Comparison of ENCODE assay signal across 8 cellular contexts in the genomic region with DNA sequence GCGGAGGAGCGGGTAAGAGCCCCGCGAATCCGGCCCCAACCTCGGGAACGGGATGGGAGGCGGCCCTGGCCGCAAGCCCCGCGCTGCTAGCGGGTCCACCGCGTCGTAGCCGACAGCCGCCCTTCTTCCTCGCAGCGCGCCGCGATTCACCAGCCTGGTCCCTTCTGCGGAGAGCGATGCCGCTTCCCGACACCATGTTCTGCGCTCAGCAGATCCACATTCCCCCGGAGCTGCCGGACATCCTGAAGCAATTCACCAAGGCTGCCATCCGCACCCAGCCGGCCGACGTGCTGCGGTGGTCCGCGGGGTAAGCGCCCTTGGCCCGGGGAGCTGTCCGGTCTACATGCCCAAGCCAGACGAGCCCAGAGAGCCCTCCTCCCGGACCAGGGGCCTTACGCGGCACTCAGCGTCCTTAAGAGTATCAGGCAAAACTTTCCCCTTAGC. TPM values are rescaled to one million over a fixed set of nuclear protein-coding genes. Genes with fewer than 3 reads are reported as not detected.
DNase-seq lines count a peak whose midpoint lies in the region; ATAC-seq and TF ChIP-seq lines count a peak whose summit lies in the region.

No MANE protein-coding gene starts in this region.

- H3K4me1 ChIP-seq in body of pancreas (peaks cover 19% of the 10 kb centered on the region), liver (ENCODE audit: control insufficient read depth in 4 of 4, insufficient read depth in 4 of 4, low read length in 3 of 4) (peaks cover 0 to 23% (median 15%) of the 10 kb centered on the region in 4 donors)

- intact Hi-C loops in body of pancreas (cut with DNase I) = no loop called here

- H3K27me3 ChIP-seq in body of pancreas (no peaks in the 10 kb centered on the region), liver (ENCODE audit: control insufficient read depth in 4 of 4, insufficient read depth in 4 of 4, low read length in 3 of 4) (no peaks in the 10 kb centered on the region)

- TF ChIP-seq CTCF in body of pancreas (IDR thresholded peaks at IDR 0.05) = no peak
- no peak for TF ChIP-seq CTCF in liver (IDR thresholded peaks at IDR 0.05; ENCODE audit: low read depth, low read length, missing input control)
- no peak for TF ChIP-seq CTCF in type B pancreatic cell (conservative IDR thresholded peaks at IDR 0.05)

- H3K36me3 Mint-ChIP-seq in type B pancreatic cell = peaks cover 9% of the 10 kb centered on the region

- H3K4me3 Mint-ChIP-seq in type B pancreatic cell = peak overlapping the region; percentile 90

- H3K27ac ChIP-seq in body of pancreas (peak overlapping the region in 2 of 4 donors; percentile 75 to 87), liver (ENCODE audit: low read depth in 1 of 2, low read length in 2 of 2) (peak overlapping the region; percentile 24 to 31)

- H3K36me3 ChIP-seq in body of pancreas (replicated peaks in 1 of 2; ENCODE audit: insufficient read depth in 1 of 2, low read depth in 2 of 2) (no peaks in the 10 kb centered on the region), liver (ENCODE audit: control insufficient read depth in 4 of 4, insufficient read depth in 3 of 4, low read depth in 1 of 4, low read length in 3 of 4) (no peaks in the 10 kb centered on the region)

- peak; percentile 65 for DNase-seq in ELR (ENCODE audit: low read depth)
- DNase-seq in body of pancreas = peak in 2 of 4 donors; percentile 27 to 32
- DNase-seq in type B pancreatic cell (ENCODE audit: extremely low spot score, unreplicated experiment) = no peak
- DNase-seq in occipital lobe (lab: John Stamatoyannopoulos, UW) = no peak
- DNase-seq in stimulated activated CD4-positive, alpha-beta T cell treated with anti-CD3 and anti-CD28 coated beads, Interleukin-1b, Interleukin-23, amount 100 ng/mL, for 48 hours = no peak

- no peaks in the 10 kb centered on the region for H3K9me3 Mint-ChIP-seq in type B pancreatic cell

- H3K27ac Mint-ChIP-seq in type B pancreatic cell = no peak overlapping the region

- TF ChIP-seq RAD21 in liver (IDR thresholded peaks at IDR 0.05) = no peak

- ATAC-seq in GM21367 (IDR thresholded peaks at IDR 0.05; ENCODE audit: unreplicated experiment) (peak; percentile 34), HG03571 (IDR thresholded peaks at IDR 0.05; ENCODE audit: unreplicated experiment) (peak; percentile 32), body of pancreas (peak; percentile 48)

- peaks cover 15% of the 10 kb centered on the region for H3K4me1 Mint-ChIP-seq in type B pancreatic cell (ENCODE audit: unreplicated experiment)

- 0 to 1% methylated on average over 11 to 44 of the region's 44 CpGs for WGBS in body of pancreas, 2 donors
- WGBS in liver = under 1% methylated on average over 44 of the region's 44 CpGs

- H3K9me3 ChIP-seq in body of pancreas (no peaks in the 10 kb centered on the region), liver (ENCODE audit: control insufficient read depth in 4 of 4, low read length in 3 of 4) (no peaks in the 10 kb centered on the region)

- H3K4me3 ChIP-seq in body of pancreas (peak overlapping the region in 1 of 2 donors; percentile 55), liver (ENCODE audit: low read depth in 1 of 3, low read length in 3 of 3) (peak overlapping the region; percentile 57 to 75 (median 73))

- peaks cover 12% of the 10 kb centered on the region for H3K27me3 Mint-ChIP-seq in type B pancreatic cell

- peak overlapping the region in 1 of 2 donors; percentile 48 for H3K9ac ChIP-seq in liver (ENCODE audit: low read depth in 1 of 2, low read length in 2 of 2)

- no peak for TF ChIP-seq POLR2A in body of pancreas (IDR thresholded peaks at IDR 0.05)

TF ChIP-seq in liver, 16 proteins besides CTCF, POLR2A, EP300 and RAD21:
- TF ChIP-seq JUND (IDR thresholded peaks at IDR 0.05) (no peak), HNF4G (IDR thresholded peaks at IDR 0.05) (no peak), TAF1 (conservative IDR thresholded peaks at IDR 0.05) (no peak), NR2F2 (IDR thresholded peaks at IDR 0.05) (no peak), FOXA1 (IDR thresholded peaks at IDR 0.05) (no peak)
TF ChIP-seq in liver: peak in this region for 0.

RNA-seq across cellular contexts. Expression of a gene that starts 0.3 kb away (rescaled TPM):
- total RNA-seq in body of pancreas (1 to 10 TPM; 1.3 to 4.3 TPM), liver (1 to 10 TPM; 1.2 to 1.3 TPM), type B pancreatic cell (ENCODE audit: low replicate concordance) (0.29 and 2.0 TPM in 2 replicates), occipital lobe (1.9 TPM)
- under 1 TPM; 0.25 to 0.53 TPM for polyA plus RNA-seq in liver
